In the genomic region with DNA sequence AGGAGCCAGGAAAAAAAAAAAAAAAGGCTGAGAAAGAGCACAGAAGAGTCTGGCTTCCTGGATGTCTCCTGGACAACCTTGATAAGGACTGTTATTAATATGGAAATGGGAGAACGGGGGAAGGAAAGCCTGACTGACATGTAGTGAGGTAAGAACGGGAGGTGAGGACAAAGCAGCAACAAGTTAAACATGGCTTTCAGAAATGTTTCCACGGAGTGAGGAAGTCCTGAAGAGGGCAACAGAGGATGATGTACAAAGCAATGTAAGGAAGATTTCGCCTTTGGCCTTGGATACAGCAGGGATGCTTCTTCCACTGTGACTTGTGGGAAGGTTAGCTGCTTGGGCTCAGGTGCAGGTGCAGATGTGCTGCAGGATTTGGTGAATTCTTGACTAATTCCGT, we compare ENCODE assay signal across 11 cellular contexts. TPM values are rescaled to one million over a fixed set of nuclear protein-coding genes. Genes with fewer than 3 reads are reported as not detected.
DNase-seq lines count a peak whose midpoint lies in the region; TF ChIP-seq lines count a peak whose summit lies in the region.
"Had no signal": no experiment of that assay in that cellular context is flagged by ENCODE, and none has a peak within 500 bp of the region (broad histone marks: within the 10 kb centered on the region; RNA-seq: fewer than 3 reads in every experiment).

No MANE protein-coding gene starts in this region.

- in situ Hi-C loops in mammary epithelial cell (cut with MboI; ENCODE audit: low sequenced_read_pairs in 2 of 2): no loop called here

- no peaks in the 10 kb centered on the region for H3K4me1 ChIP-seq in mammary epithelial cell (ENCODE audit: insufficient read depth, low read length)

- H3K27me3 ChIP-seq in mammary epithelial cell (ENCODE audit: insufficient read depth, low read length): peaks cover 2% of the 10 kb centered on the region
- H3K27me3 ChIP-seq: ovary had no signal

- no peaks in the 10 kb centered on the region for H3K9me3 ChIP-seq in mammary epithelial cell (replicated peaks; ENCODE audit: insufficient read depth, low read length)
- H3K9me3 ChIP-seq: ovary had no signal

- DNase-seq in DMS153 (lab: John Stamatoyannopoulos, UW) (peak; percentile 48), DMS153 treated with DMSO at 0.1 percent for 48 hours (lab: John Stamatoyannopoulos, UW; ENCODE audit: unreplicated experiment) (no peak), NCI-H1092 treated with DMSO at 0.1 percent for 48 hours (lab: John Stamatoyannopoulos, UW) (peak; percentile 22), mammary epithelial cell (peak; percentile 17), myocyte (ENCODE audit: low read depth) (peak; percentile 5), NCI-H1048 (lab: John Stamatoyannopoulos, UW) (no peak), mucosa of gallbladder (ENCODE audit: low spot score) (no peak), ureter (ENCODE audit: low spot score) (no peak)
- DNase-seq: foreskin melanocyte, ovary, T-helper 1 cell had no signal

- no peaks in the 10 kb centered on the region for H3K36me3 ChIP-seq in mammary epithelial cell (ENCODE audit: insufficient read depth, low read length)
- H3K36me3 ChIP-seq: ovary had no signal

- peak in 1 of 2 donors; percentile 39 for TF ChIP-seq CTCF in mammary epithelial cell (conservative IDR thresholded peaks at IDR 0.05 in 1 of 2, IDR thresholded peaks at IDR 0.05 in 1 of 2; ENCODE audit: extremely low read depth in 1 of 2, insufficient read depth in 1 of 2, low read depth in 1 of 2, low read length in 2 of 2)

- no peak overlapping the region for H3K9ac ChIP-seq in mammary epithelial cell (ENCODE audit: insufficient read depth, low read length)

- no peak overlapping the region for H2AFZ ChIP-seq in mammary epithelial cell (ENCODE audit: low read depth, low read length)

- no peak overlapping the region for H3K4me3 ChIP-seq in mammary epithelial cell (replicated peaks in 1 of 3; ENCODE audit: insufficient read depth in 1 of 3, low read depth in 2 of 3, low read length in 3 of 3)
- H3K4me3 ChIP-seq: ovary had no signal

- no peaks in the 10 kb centered on the region for H3K79me2 ChIP-seq in mammary epithelial cell (ENCODE audit: insufficient read depth, low read length)

- no TSS peak for BruUV-seq in mammary epithelial cell (replicated peaks; lab: Mats Ljungman, UMichigan)

- dilution Hi-C loops in mammary epithelial cell (cut with HindIII; ENCODE audit: low sequenced_read_pairs): no loop called here

- H4K20me1 ChIP-seq in mammary epithelial cell (ENCODE audit: insufficient read depth, low read length): no peaks in the 10 kb centered on the region

- H3K4me2 ChIP-seq in mammary epithelial cell (ENCODE audit: insufficient read depth, low read depth, low read length): no peak overlapping the region

- intact Hi-C loops in mammary epithelial cell (cut with micrococcal nuclease): loop anchor here (1.0 to 5.0 kb wide), 2 partner anchors 184 to 696 kb away; no protein-coding TSS in a partner anchor

- WGBS in mammary epithelial cell (ENCODE audit: low coverage, missing lambda C conversion rate): 80% methylated on average over 4 of the region's 5 CpGs

- CTCF ChIA-PET in mammary epithelial cell (lab: Charles Lee; ENCODE audit: low non-redundant PET): no interaction called here

- no peak overlapping the region for H3K27ac ChIP-seq in mammary epithelial cell (ENCODE audit: insufficient read depth, low read depth, low read length)
- H3K27ac ChIP-seq: ovary had no signal

RNA-seq across cellular contexts. Expression of a gene that starts 11.9 kb away (rescaled TPM):
- total RNA-seq in mammary epithelial cell (10 to 100 TPM; 35.8 to 70.3 TPM), myocyte (0.10 and 0.40 TPM in 2 replicates), mucosa of gallbladder (129 TPM), ureter (41.1 TPM)
- polyA plus RNA-seq in mammary epithelial cell: 3.2 TPM
- polyA minus RNA-seq in mammary epithelial cell: 8.3 TPM
- polyA plus RNA-seq in myocyte (2012): 2.9 TPM

RNA-seq across cellular contexts. Expression of a gene that starts 59.1 kb away (rescaled TPM):
- total RNA-seq in mammary epithelial cell: 10 to 100 TPM; 25.5 to 29.3 TPM
- polyA plus RNA-seq in mammary epithelial cell: 28.1 TPM
- 33.6 TPM for polyA minus RNA-seq in mammary epithelial cell
- total RNA-seq in myocyte: 10.1 and 13.8 TPM in 2 replicates
- 10.3 TPM for polyA plus RNA-seq in myocyte (2012)
- total RNA-seq in mucosa of gallbladder: 15.7 TPM
- total RNA-seq in ureter: 34.6 TPM

Comparison
In these comparisons a context has a peak if more than half of its experiments do, and no peak if none do; other contexts are left out.
1. DNase-seq: peak in DMS153 (single experiment), NCI-H1092 treated with DMSO at 0.1 percent for 48 hours (single experiment), mammary epithelial cell (single experiment) and myocyte (single experiment); none in DMS153 treated with DMSO at 0.1 percent for 48 hours (single experiment), NCI-H1048 (single experiment), mucosa of gallbladder (single experiment) and ureter (single experiment).
2. RNA of a gene that starts 11.9 kb away (total RNA-seq): 129 TPM in mucosa of gallbladder (single experiment), 35.8 to 70.3 TPM in mammary epithelial cell and 41.1 TPM in ureter (single experiment); 0.10 to 0.40 TPM in myocyte; every median in the first group is over 10 times any median in the second.